In the genomic region with DNA sequence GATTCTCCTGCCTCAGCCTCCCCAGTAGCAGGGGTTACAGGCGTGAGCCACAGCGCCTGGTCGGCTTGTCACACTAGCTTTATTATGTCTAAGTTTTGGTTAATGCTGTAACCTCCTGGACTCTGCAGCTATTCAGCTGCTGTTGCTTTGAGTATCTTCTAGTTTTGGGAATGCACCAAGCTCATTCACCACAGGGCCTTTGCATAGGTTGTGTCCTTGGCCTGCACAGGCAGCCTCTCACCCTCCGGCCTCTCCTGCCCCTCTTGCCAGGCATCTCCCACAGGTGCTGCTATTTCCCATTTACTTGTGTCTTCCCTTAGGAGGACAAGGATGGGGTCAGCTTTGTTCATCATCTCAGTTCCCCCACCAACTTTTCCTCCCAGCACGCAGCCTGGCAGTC, we compare ENCODE assay signal across 1 cellular context.
TF ChIP-seq lines count a peak whose summit lies in the region.

No MANE protein-coding gene starts in this region.

TF ChIP-seq in IMR-90, 13 proteins besides CTCF, POLR2A, EP300 and RAD21:
- TF ChIP-seq BHLHE40 (IDR thresholded peaks at IDR 0.05; ENCODE audit: low read depth, low read length) (no peak), MAZ (IDR thresholded peaks at IDR 0.05; ENCODE audit: borderline replicate concordance, low read depth, low read length) (no peak), MXI1 (IDR thresholded peaks at IDR 0.05; ENCODE audit: borderline replicate concordance, low read depth, low read length) (no peak), MAFK (IDR thresholded peaks at IDR 0.05; ENCODE audit: low read depth, low read length) (no peak), NFE2L2 (IDR thresholded peaks at IDR 0.05; ENCODE audit: low read depth, low read length) (no peak), RFX5 (IDR thresholded peaks at IDR 0.05; ENCODE audit: low read depth, low read length) (no peak)
